Comparison of ENCODE assay signal across 31 cellular contexts in genomic region chr14:70684030-70684429, GRCh38.
"Had no signal": no experiment of that assay in that cellular context is flagged by ENCODE, and none has a peak within 500 bp of the region (broad histone marks: within the 10 kb centered on the region; RNA-seq: fewer than 3 reads in every experiment).

No MANE protein-coding gene starts in this region.

- H3K4me2 ChIP-seq: neural progenitor cell had no signal

- H3K4me1 ChIP-seq: esophagus muscularis mucosa, heart left ventricle, lower lobe of right lung had no signal

- H3K27ac Mint-ChIP-seq: activated CD4-positive, alpha-beta memory T cell treated with anti-CD3 and anti-CD28 coated beads for 36 hours; activated CD4-positive, alpha-beta T cell treated with anti-CD3 and anti-CD28 coated beads, Interleukin-2, amount 10 ng/mL, durations not matched to agents 24 days and 14 days; activated naive CD4-positive, alpha-beta T cell treated with anti-CD3 and anti-CD28 coated beads for 36 hours; activated naive CD8-positive, alpha-beta T cell treated with anti-CD3 and anti-CD28 coated beads, Interleukin-2, amount 10 ng/mL, durations not matched to agents 7 days and 5 days; activated T-helper 1 cell treated with anti-CD3 and anti-CD28 coated beads, Interleukin-12 subunit alpha, Interleukin-12 subunit beta, Interleukin-2, Interleukin-4 antibody, amounts not matched to agents 30 ng/mL and 10 ng/mL and 1 ng/mL, durations not matched to agents 14 hours and 24 hours and 36 hours; dendritic cell treated with granulocyte-macrophage colony-stimulating factor and Interleukin-4, amounts not matched to agents 40 ng/mL and 50 ng/mL, for 4 days; immature natural killer cell; neural progenitor cell; stimulated activated effector memory CD8-positive, alpha-beta T cell treated with anti-CD3 and anti-CD28 coated beads, Interleukin-12 subunit alpha, Interleukin-12 subunit beta, amount 100 ng/mL, for 72 hours; stimulated activated naive CD8-positive, alpha-beta T cell treated with anti-CD3 and anti-CD28 coated beads, Interleukin-15, Interleukin-2, amounts not matched to agents 100 ng/mL and 50 ng/mL, for 24 hours had no signal

- H3K9ac ChIP-seq: neural progenitor cell had no signal

- H3K4me1 Mint-ChIP-seq: activated CD4-positive, alpha-beta T cell treated with anti-CD3 and anti-CD28 coated beads, Interleukin-2, amount 10 ng/mL, durations not matched to agents 24 days and 14 days; activated naive CD8-positive, alpha-beta T cell treated with anti-CD3 and anti-CD28 coated beads, Interleukin-2, amount 10 ng/mL, durations not matched to agents 7 days and 5 days; immature natural killer cell; stimulated activated effector memory CD8-positive, alpha-beta T cell treated with anti-CD3 and anti-CD28 coated beads, Interleukin-12 subunit alpha, Interleukin-12 subunit beta, amount 100 ng/mL, for 72 hours had no signal

- ATAC-seq: foreskin keratinocyte; heart left ventricle; lower lobe of right lung; naive thymus-derived CD8-positive, alpha-beta T cell; sciatic nerve; stimulated activated effector memory CD8-positive, alpha-beta T cell treated with anti-CD3 and anti-CD28 coated beads, Interleukin-12 subunit alpha, Interleukin-12 subunit beta, amount 100 ng/mL, for 72 hours had no signal

- H3K9me3 ChIP-seq: esophagus muscularis mucosa, heart left ventricle, lower lobe of right lung had no signal

- H3K27me3 ChIP-seq: brain microvascular endothelial cell, esophagus muscularis mucosa, foreskin keratinocyte, heart left ventricle, neural progenitor cell had no signal

- DNase-seq: activated CD4-positive, alpha-beta memory T cell treated with anti-CD3 and anti-CD28 coated beads for 36 hours; activated CD4-positive, alpha-beta T cell treated with anti-CD3 and anti-CD28 coated beads, Interleukin-2, amount 10 ng/mL, durations not matched to agents 24 days and 14 days; activated CD4-positive, CD25-positive, alpha-beta regulatory T cell treated with anti-CD3 and anti-CD28 coated beads, Interleukin-2, amount 50 U/mL, for 72 hours; activated CD8-positive, alpha-beta memory T cell treated with anti-CD3 and anti-CD28 coated beads, Interleukin-2, amount 50 U/mL, for 4 hours; activated effector memory CD4-positive, alpha-beta T cell treated with anti-CD3 and anti-CD28 coated beads, Interleukin-2, amount 50 U/mL, for 16 hours; activated naive CD4-positive, alpha-beta T cell treated with anti-CD3 and anti-CD28 coated beads for 36 hours; activated naive CD8-positive, alpha-beta T cell treated with anti-CD3 and anti-CD28 coated beads, Interleukin-2, amount 10 ng/mL, durations not matched to agents 7 days and 5 days; activated T-cell treated with anti-CD3 and anti-CD28 coated beads, Interleukin-2, amount 50 U/mL, for 1 hour; amniotic stem cell; brain microvascular endothelial cell; caudate nucleus; foreskin keratinocyte; heart left ventricle; hypothalamus; immature natural killer cell; lower lobe of right lung; mesenchymal stem cell; naive thymus-derived CD8-positive, alpha-beta T cell; occipital lobe; small intestine; stimulated activated CD4-positive, alpha-beta T cell treated with anti-CD3 and anti-CD28 coated beads, Interleukin-4, amount 100 ng/mL, for 24 hours; substantia nigra; T-helper 9 cell; WERI-Rb-1 had no signal

- H3K27ac ChIP-seq: brain microvascular endothelial cell, esophagus muscularis mucosa, foreskin keratinocyte, heart left ventricle, lower lobe of right lung, neural progenitor cell, WERI-Rb-1 had no signal

- H2AFZ ChIP-seq: neural progenitor cell had no signal

- H3K9me3 Mint-ChIP-seq: activated CD4-positive, alpha-beta memory T cell treated with anti-CD3 and anti-CD28 coated beads for 36 hours; activated CD4-positive, alpha-beta T cell treated with anti-CD3 and anti-CD28 coated beads, Interleukin-2, amount 10 ng/mL, durations not matched to agents 24 days and 14 days; activated naive CD4-positive, alpha-beta T cell treated with anti-CD3 and anti-CD28 coated beads for 36 hours; activated naive CD8-positive, alpha-beta T cell treated with anti-CD3 and anti-CD28 coated beads, Interleukin-2, amount 10 ng/mL, durations not matched to agents 7 days and 5 days; activated T-helper 1 cell treated with anti-CD3 and anti-CD28 coated beads, Interleukin-12 subunit alpha, Interleukin-12 subunit beta, Interleukin-2, Interleukin-4 antibody, amounts not matched to agents 30 ng/mL and 10 ng/mL and 1 ng/mL, durations not matched to agents 14 hours and 24 hours and 36 hours; dendritic cell treated with granulocyte-macrophage colony-stimulating factor and Interleukin-4, amounts not matched to agents 40 ng/mL and 50 ng/mL, for 4 days; immature natural killer cell; naive thymus-derived CD8-positive, alpha-beta T cell; neural progenitor cell; stimulated activated effector memory CD8-positive, alpha-beta T cell treated with anti-CD3 and anti-CD28 coated beads, Interleukin-12 subunit alpha, Interleukin-12 subunit beta, amount 100 ng/mL, for 72 hours; stimulated activated naive CD8-positive, alpha-beta T cell treated with anti-CD3 and anti-CD28 coated beads, Interleukin-15, Interleukin-2, amounts not matched to agents 100 ng/mL and 50 ng/mL, for 24 hours had no signal

- H3K36me3 ChIP-seq: brain microvascular endothelial cell, esophagus muscularis mucosa, heart left ventricle, lower lobe of right lung, neural progenitor cell, WERI-Rb-1 had no signal

- H3K4me3 ChIP-seq: esophagus muscularis mucosa, heart left ventricle, lower lobe of right lung, neural progenitor cell had no signal

- H3K4me3 Mint-ChIP-seq: activated CD4-positive, alpha-beta memory T cell treated with anti-CD3 and anti-CD28 coated beads for 36 hours; activated CD4-positive, alpha-beta T cell treated with anti-CD3 and anti-CD28 coated beads, Interleukin-2, amount 10 ng/mL, durations not matched to agents 24 days and 14 days; activated naive CD4-positive, alpha-beta T cell treated with anti-CD3 and anti-CD28 coated beads for 36 hours; activated naive CD8-positive, alpha-beta T cell treated with anti-CD3 and anti-CD28 coated beads, Interleukin-2, amount 10 ng/mL, durations not matched to agents 7 days and 5 days; activated T-helper 1 cell treated with anti-CD3 and anti-CD28 coated beads, Interleukin-12 subunit alpha, Interleukin-12 subunit beta, Interleukin-2, Interleukin-4 antibody, amounts not matched to agents 30 ng/mL and 10 ng/mL and 1 ng/mL, durations not matched to agents 14 hours and 24 hours and 36 hours; dendritic cell treated with granulocyte-macrophage colony-stimulating factor and Interleukin-4, amounts not matched to agents 40 ng/mL and 50 ng/mL, for 4 days; immature natural killer cell; naive thymus-derived CD8-positive, alpha-beta T cell; neural progenitor cell; stimulated activated effector memory CD8-positive, alpha-beta T cell treated with anti-CD3 and anti-CD28 coated beads, Interleukin-12 subunit alpha, Interleukin-12 subunit beta, amount 100 ng/mL, for 72 hours; stimulated activated naive CD8-positive, alpha-beta T cell treated with anti-CD3 and anti-CD28 coated beads, Interleukin-15, Interleukin-2, amounts not matched to agents 100 ng/mL and 50 ng/mL, for 24 hours had no signal

- H3K36me3 Mint-ChIP-seq: activated CD4-positive, alpha-beta memory T cell treated with anti-CD3 and anti-CD28 coated beads for 36 hours; activated naive CD8-positive, alpha-beta T cell treated with anti-CD3 and anti-CD28 coated beads, Interleukin-2, amount 10 ng/mL, durations not matched to agents 7 days and 5 days; immature natural killer cell; neural progenitor cell; stimulated activated effector memory CD8-positive, alpha-beta T cell treated with anti-CD3 and anti-CD28 coated beads, Interleukin-12 subunit alpha, Interleukin-12 subunit beta, amount 100 ng/mL, for 72 hours had no signal

- H3K27me3 Mint-ChIP-seq: activated CD4-positive, alpha-beta memory T cell treated with anti-CD3 and anti-CD28 coated beads for 36 hours; activated naive CD8-positive, alpha-beta T cell treated with anti-CD3 and anti-CD28 coated beads, Interleukin-2, amount 10 ng/mL, durations not matched to agents 7 days and 5 days; dendritic cell treated with granulocyte-macrophage colony-stimulating factor and Interleukin-4, amounts not matched to agents 40 ng/mL and 50 ng/mL, for 4 days; naive thymus-derived CD8-positive, alpha-beta T cell; stimulated activated naive CD8-positive, alpha-beta T cell treated with anti-CD3 and anti-CD28 coated beads, Interleukin-15, Interleukin-2, amounts not matched to agents 100 ng/mL and 50 ng/mL, for 24 hours had no signal
